In the genomic region with DNA sequence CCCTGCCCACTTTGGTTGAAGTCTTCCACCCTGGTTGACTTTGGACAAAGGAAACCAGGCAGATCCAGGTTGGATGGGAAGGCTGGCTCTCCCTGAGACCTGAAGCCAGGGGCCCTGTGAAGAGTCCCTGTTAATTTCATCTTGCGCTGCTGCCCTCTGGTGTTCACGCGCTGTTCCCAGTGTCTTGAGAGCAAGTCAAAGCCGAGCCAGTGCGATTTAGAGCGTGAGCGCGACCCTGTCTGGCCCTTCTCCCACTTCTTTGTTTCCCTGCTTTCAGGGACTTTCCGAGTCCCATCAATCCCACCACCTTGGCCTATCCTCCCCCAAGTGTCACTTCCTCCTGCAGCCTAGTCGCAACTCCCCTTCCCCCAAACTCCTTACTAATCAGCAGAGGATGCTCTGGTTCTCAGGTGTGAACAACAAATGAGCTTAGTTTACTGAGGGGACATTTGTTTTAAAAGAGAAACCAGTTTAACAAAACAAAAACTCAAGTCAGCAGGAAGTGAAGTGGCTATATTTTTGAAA, we compare ENCODE assay signal across 9 cellular contexts. TPM values are rescaled to one million over a fixed set of nuclear protein-coding genes. Genes with fewer than 3 reads are reported as not detected.
DNase-seq lines count a peak whose midpoint lies in the region; ATAC-seq and TF ChIP-seq lines count a peak whose summit lies in the region.
"Had no signal": no experiment of that assay in that cellular context is flagged by ENCODE, and none has a peak within 500 bp of the region (broad histone marks: within the 10 kb centered on the region; RNA-seq: fewer than 3 reads in every experiment).

No MANE protein-coding gene starts in this region.

- DNase-seq in GM06990 (ENCODE audit: extremely low read depth, insufficient read length), result peak; percentile 82
- peak; percentile 90 to 96 (median 92) for DNase-seq in body of pancreas
- peak; percentile 92 for DNase-seq in inferior parietal cortex (ENCODE audit: extremely low spot score)
- DNase-seq in stimulated activated CD4-positive, alpha-beta T cell treated with anti-CD3 and anti-CD28 coated beads, Interleukin-1b, Interleukin-23, amount 100 ng/mL, for 24 hours (ENCODE audit: low read depth in 4 of 4, low spot score in 1 of 4), result peak; percentile 82 to 89 (median 86)

- peak; percentile 84 for TF ChIP-seq CTCF in GM06990 (IDR thresholded peaks at IDR 0.05; ENCODE audit: insufficient read depth, low read length, poor library complexity, severe bottlenecking)
- TF ChIP-seq CTCF in body of pancreas (IDR thresholded peaks at IDR 0.05), result peak; percentile 80 to 94 (median 86)

- H3K9me3 ChIP-seq in body of pancreas, result no peaks in the 10 kb centered on the region

- no peaks in the 10 kb centered on the region for H3K4me1 ChIP-seq in body of pancreas

- H3K36me3 ChIP-seq in GM06990 (ENCODE audit: control insufficient read depth, insufficient read depth, low read length), result no peaks in the 10 kb centered on the region
- no peaks in the 10 kb centered on the region for H3K36me3 ChIP-seq in body of pancreas (replicated peaks in 1 of 2; ENCODE audit: insufficient read depth in 1 of 2, low read depth in 2 of 2)

- H3K27me3 ChIP-seq in GM06990 (replicated peaks; ENCODE audit: control insufficient read depth, insufficient read depth, low read length) (no peaks in the 10 kb centered on the region), body of pancreas (no peaks in the 10 kb centered on the region)

- H3K27ac ChIP-seq in body of pancreas, result no peak overlapping the region

- 1% methylated on average over 10 of the region's 10 CpGs for WGBS in body of pancreas, 2 donors

- ATAC-seq in HG02884 (IDR thresholded peaks at IDR 0.05; ENCODE audit: unreplicated experiment) (peak; percentile 36), SK-N-SH treated with all-trans-retinoic acid at 6 μM for 48 hours (peak; percentile 100), body of pancreas (peak; percentile 92), HG02623 (IDR thresholded peaks at IDR 0.05; ENCODE audit: unreplicated experiment) (no peak), GM18519 (IDR thresholded peaks at IDR 0.05; ENCODE audit: low FRiP score, unreplicated experiment) (no peak)

- no peak for TF ChIP-seq POLR2A in body of pancreas (IDR thresholded peaks at IDR 0.05)

- H3K4me3 ChIP-seq in GM06990 (replicated peaks; ENCODE audit: low read depth, low read length) (peak overlapping the region; percentile 40; the same call in 1 of the 2 replicates), body of pancreas (no peak overlapping the region)

- intact Hi-C loops in body of pancreas (cut with DNase I), result loop anchor here (5.0 kb wide), 1 partner anchor 157 kb away; no protein-coding TSS in a partner anchor

TF ChIP-seq in SK-N-SH treated with all-trans-retinoic acid at 6 μM for 48 hours, 23 proteins besides CTCF, POLR2A, EP300 and RAD21:
- no peak for TF ChIP-seq RARB (CRISPR knock-in tag; IDR thresholded peaks at IDR 0.05)
- peak; percentile 29; the same call in 1 of the 2 replicates for TF ChIP-seq CSDC2 (CRISPR knock-in tag; IDR thresholded peaks at IDR 0.05)

RNA-seq across cellular contexts. Expression of a gene that starts 25.8 kb away (rescaled TPM):
- not detected for total RNA-seq in body of pancreas
- total RNA-seq: urinary bladder had no signal

Comparison
In these comparisons a context has a peak if more than half of its experiments do, and no peak if none do; other contexts are left out.
1. ATAC-seq: peak in HG02884 (single experiment), SK-N-SH treated with all-trans-retinoic acid at 6 μM for 48 hours (single experiment) and body of pancreas (single experiment); none in HG02623 (single experiment) and GM18519 (single experiment).
2. Peak in every context shown above with its lines, with median percentiles within 50 percentile points of each other: DNase-seq.